Comparison of ENCODE assay signal across 21 cellular contexts in the genomic region with DNA sequence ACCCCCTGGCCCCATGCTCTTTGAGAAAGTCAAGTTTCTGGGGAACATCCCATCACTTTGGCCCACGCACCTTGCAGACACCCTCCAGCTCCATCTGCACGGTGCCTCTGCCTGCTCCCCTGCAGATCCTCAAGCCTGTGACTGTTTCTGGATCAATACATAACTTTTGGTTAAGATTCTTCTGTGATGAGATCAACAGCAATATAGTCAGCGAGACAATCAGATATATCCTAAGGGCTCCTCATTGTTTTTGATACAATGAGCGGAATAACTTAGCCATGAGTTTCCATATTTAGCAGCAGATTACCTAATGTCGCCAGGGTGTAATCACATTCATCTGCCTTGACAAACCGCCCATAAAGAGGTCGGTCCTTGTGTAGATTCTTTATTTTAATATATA.
DNase-seq lines count a peak whose midpoint lies in the region; ATAC-seq, FAIRE-seq and TF ChIP-seq lines count a peak whose summit lies in the region.
"Had no signal": no experiment of that assay in that cellular context is flagged by ENCODE, and none has a peak within 500 bp of the region (broad histone marks: within the 10 kb centered on the region; RNA-seq: fewer than 3 reads in every experiment).

No MANE protein-coding gene starts in this region.

- H3K36me3 ChIP-seq in spleen: peaks cover 0 to 40% (median 0%) of the 10 kb centered on the region in 6 donors
- H3K36me3 ChIP-seq in pancreas: no peaks in the 10 kb centered on the region
- H3K36me3 ChIP-seq: left lung, MG63 had no signal

- DNase-seq in ELR (ENCODE audit: low read depth) (peak; percentile 18), T1000 (lab: John Stamatoyannopoulos, UW) (peak; percentile 8), right cardiac atrium (no peak), spleen (no peak), pancreas (no peak)
- DNase-seq: activated CD4-positive, alpha-beta T cell treated with anti-CD3 and anti-CD28 coated beads, Interleukin-2, amount 10 ng/mL, durations not matched to agents 7 days and 5 days; activated naive CD4-positive, alpha-beta T cell treated with anti-CD3 and anti-CD28 coated beads, Interleukin-2, amount 50 U/mL, for 16 hours; central memory CD4-positive, alpha-beta T cell; dorsolateral prefrontal cortex; hippocampal formation; immature natural killer cell; left lung; MG63; mucosa of descending colon; NCI-H1417 treated with DMSO at 0.1 percent for 48 hours; NCI-H446 treated with DMSO at 0.1 percent for 48 hours had no signal

- no peaks in the 10 kb centered on the region for H3K4me1 ChIP-seq in right cardiac atrium (ENCODE audit: control insufficient read depth, insufficient read depth, low read length)
- H3K4me1 ChIP-seq in spleen: peaks cover 0 to 55% (median 24%) of the 10 kb centered on the region in 6 donors
- H3K4me1 ChIP-seq in pancreas: no peaks in the 10 kb centered on the region
- H3K4me1 ChIP-seq: left lung had no signal

- H3K27ac ChIP-seq in right cardiac atrium (ENCODE audit: low read length): peak overlapping the region; percentile 14
- peak overlapping the region in 6 of 8 donors; percentile 13 to 65 (median 40) for H3K27ac ChIP-seq in spleen
- H3K27ac ChIP-seq in pancreas: no peak overlapping the region
- H3K27ac ChIP-seq: C4-2B, left lung had no signal

- WGBS in right cardiac atrium: 68% methylated on average over 7 of the region's 7 CpGs
- 74 to 92% (median 80%) methylated on average over 7 of the region's 7 CpGs for WGBS in spleen, 5 donors
- WGBS in pancreas, 2 donors: 78 to 79% methylated on average over 7 of the region's 7 CpGs

- no peak for FAIRE-seq in pancreas (lab: Jason Lieb, UNC)
- FAIRE-seq: GM12892, K562 had no signal

- TF ChIP-seq CTCF in spleen (IDR thresholded peaks at IDR 0.05 in 8 of 11, conservative IDR thresholded peaks at IDR 0.05 in 3 of 11) (no peak), pancreas (IDR thresholded peaks at IDR 0.05) (no peak)

- no peak overlapping the region for H3K4me3 ChIP-seq in right cardiac atrium (ENCODE audit: low read length)
- no peak overlapping the region for H3K4me3 ChIP-seq in spleen
- H3K4me3 ChIP-seq in pancreas: no peak overlapping the region
- H3K4me3 ChIP-seq: dorsolateral prefrontal cortex, K562, left lung, MG63, mucosa of descending colon had no signal

- H3K27me3 ChIP-seq in right cardiac atrium (ENCODE audit: control insufficient read depth, insufficient read depth): no peaks in the 10 kb centered on the region
- no peaks in the 10 kb centered on the region for H3K27me3 ChIP-seq in spleen (replicated peaks in 1 of 7)
- H3K27me3 ChIP-seq in pancreas: no peaks in the 10 kb centered on the region
- H3K27me3 ChIP-seq: dorsolateral prefrontal cortex, left lung, MG63 had no signal

- intact Hi-C loops in right cardiac atrium (cut with DNase I): no loop called here
- intact Hi-C loops in spleen (cut with DNase I; ENCODE audit: low total_unique reads): no loop called here
- intact Hi-C loops in pancreas (cut with DNase I): no loop called here

- no peak for TF ChIP-seq POLR2A in spleen (IDR thresholded peaks at IDR 0.05)

- ATAC-seq in right cardiac atrium: peak in 1 of 2 donors; percentile 44
- no peak for ATAC-seq in GM21576 (IDR thresholded peaks at IDR 0.05; ENCODE audit: unreplicated experiment)
- ATAC-seq in HG03520 (IDR thresholded peaks at IDR 0.05; ENCODE audit: unreplicated experiment): no peak
- ATAC-seq in pancreas: no peak
- ATAC-seq: K562, left lung, mucosa of descending colon had no signal

- H3K9me3 ChIP-seq in right cardiac atrium (ENCODE audit: control insufficient read depth, low read length): no peaks in the 10 kb centered on the region
- H3K9me3 ChIP-seq in spleen: no peaks in the 10 kb centered on the region
- H3K9me3 ChIP-seq in pancreas: no peaks in the 10 kb centered on the region
- H3K9me3 ChIP-seq: left lung, MG63, mucosa of descending colon had no signal

Comparison
In these comparisons a context has a peak if more than half of its experiments do, and no peak if none do; other contexts are left out.
1. DNase-seq: peak in ELR (single experiment) and T1000 (single experiment); none in right cardiac atrium (0 of 3), spleen (single experiment) and pancreas (0 of 6).
2. H3K27ac ChIP-seq: peak in right cardiac atrium (single experiment) and spleen (6 of 8); none in pancreas (0 of 4).